In genomic region chr10:74150151-74151056, GRCh38 we compare ENCODE assay signal across 8 cellular contexts. TPM values are rescaled to one million over a fixed set of nuclear protein-coding genes. Genes with fewer than 3 reads are reported as not detected.
DNase-seq lines count a peak whose midpoint lies in the region; ATAC-seq and TF ChIP-seq lines count a peak whose summit lies in the region.

Gene AP3M1, minus strand, starts transcription at chr10:74150828. Its CDS starts 12,449 bp downstream, at chr10:74138379.

- no peaks in the 10 kb centered on the region for H3K27me3 ChIP-seq in upper lobe of left lung

- H3K9me3 ChIP-seq in upper lobe of left lung = no peaks in the 10 kb centered on the region

- ATAC-seq in GM19438 (IDR thresholded peaks at IDR 0.05; ENCODE audit: low read depth, unreplicated experiment) (peak; percentile 44), HG03565 (IDR thresholded peaks at IDR 0.05; ENCODE audit: unreplicated experiment) (peak; percentile 30), Right ventricle myocardium inferior (peak; percentile 65), upper lobe of left lung (ENCODE audit: low FRiP score in 2 of 2) (peak; percentile 87 to 88)

- DNase-seq in COLO829 (ENCODE audit: low spot score) = peak; percentile 24
- DNase-seq in SHP77 treated with DMSO at 0.1 percent for 48 hours (lab: John Stamatoyannopoulos, UW) = peak; percentile 66
- peak; percentile 82 for DNase-seq in activated naive CD4-positive, alpha-beta T cell treated with Interleukin-2 at 50 U/mL for 16 hours
- peak; percentile 92 for DNase-seq in Right ventricle myocardium inferior (ENCODE audit: missing footprints)
- peak; percentile 58 to 97 (median 80) for DNase-seq in posterior cingulate gyrus
- peak; percentile 87 to 93 for DNase-seq in upper lobe of left lung

- H3K4me3 ChIP-seq in upper lobe of left lung = peak within 1 kb of the TSS; percentile 62 to 93 (median 78)

- 0 to 2% methylated on average over 17 to 23 of the region's 35 CpGs for WGBS in upper lobe of left lung, 2 donors

- H3K36me3 ChIP-seq in upper lobe of left lung = no peaks in the 10 kb centered on the region

- no peak for TF ChIP-seq EP300 in upper lobe of left lung (IDR thresholded peaks at IDR 0.05)

- peak within 1 kb of the TSS; percentile 89 to 91 (median 90) for H3K27ac ChIP-seq in upper lobe of left lung

- intact Hi-C loops in Right ventricle myocardium inferior (cut with DNase I) = loop anchor here (2.0 to 10.0 kb wide), 3 partner anchors 26 to 1084 kb away; partner anchors contain the start of gene COMTD1
- intact Hi-C loops in posterior cingulate gyrus (cut with DNase I) = loop anchor here (2.0 kb wide), 1 partner anchor 26 kb away; no protein-coding TSS in a partner anchor

- TF ChIP-seq POLR2A in upper lobe of left lung (IDR thresholded peaks at IDR 0.05) = peak in 1 of 4 donors; percentile 30

- peaks cover 29 to 50% (median 33%) of the 10 kb centered on the region in 4 donors for H3K4me1 ChIP-seq in upper lobe of left lung

- no peak for TF ChIP-seq CTCF in upper lobe of left lung (IDR thresholded peaks at IDR 0.05)

RNA-seq across cellular contexts. Expression of gene AP3M1, which starts in this region (rescaled TPM):
- total RNA-seq in Right ventricle myocardium inferior (28.0 TPM), upper lobe of left lung (10 to 100 TPM; 11.4 to 36.1 (median 25.3) TPM)

Comparison
In these comparisons a context has a peak if more than half of its experiments do, and no peak if none do; other contexts are left out.
1. Peak in every context shown above with its lines: DNase-seq, ATAC-seq, H3K4me3 ChIP-seq and H3K27ac ChIP-seq.
2. DNase-seq: peak in every context shown above with its lines; median percentile 92 in Right ventricle myocardium inferior; 90 in upper lobe of left lung; 82 in activated naive CD4-positive, alpha-beta T cell treated with Interleukin-2 at 50 U/mL for 16 hours; 80 in posterior cingulate gyrus; 66 in SHP77 treated with DMSO at 0.1 percent for 48 hours; 24 in COLO829.
3. ATAC-seq: peak in every context shown above with its lines; median percentile 88 in upper lobe of left lung; 65 in Right ventricle myocardium inferior; 44 in GM19438; 30 in HG03565.